Comparison of ENCODE assay signal across 1 cellular context in the genomic region with DNA sequence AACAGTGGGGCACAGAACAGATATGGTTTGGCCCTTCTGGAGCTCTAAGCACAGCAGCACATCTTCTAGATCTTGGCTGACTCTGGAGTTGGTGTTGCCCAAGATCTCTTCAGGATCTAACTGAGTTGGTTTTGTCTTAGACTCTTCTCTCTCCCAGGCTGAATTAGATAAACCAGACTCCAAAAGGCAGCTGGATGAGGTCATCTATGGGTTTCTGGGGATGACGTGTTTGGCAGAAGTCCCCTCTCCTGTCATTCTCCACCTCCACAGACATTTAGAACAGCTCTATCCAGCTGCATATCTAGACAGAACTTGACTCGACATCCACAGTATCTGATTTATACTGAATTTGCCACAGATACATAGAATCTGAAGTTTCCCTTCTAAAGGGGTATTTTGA.
TF ChIP-seq lines count a peak whose summit lies in the region.

No MANE protein-coding gene starts in this region.

TF ChIP-seq in IMR-90, 13 proteins besides CTCF, POLR2A, EP300 and RAD21:
- TF ChIP-seq MXI1 (IDR thresholded peaks at IDR 0.05; ENCODE audit: borderline replicate concordance, low read depth, low read length) (no peak), FOS (IDR thresholded peaks at IDR 0.05; ENCODE audit: low read depth, low read length) (no peak)
